ENCODE assay signal across 9 cellular contexts in genomic region chr9:134435527-134436355, GRCh38.
A peak's percentile ranks its signal among the peaks of the same experiment; 100 is the strongest.
DNase-seq lines count a peak whose midpoint lies in the region; ATAC-seq and TF ChIP-seq lines count a peak whose summit lies in the region.
"Had no signal": no experiment of that assay in that cellular context is flagged by ENCODE, and none has a peak within 500 bp of the region (broad histone marks: within the 10 kb centered on the region; RNA-seq: fewer than 3 reads in every experiment).

No MANE protein-coding gene starts in this region.

- no peaks in the 10 kb centered on the region for H3K27me3 ChIP-seq in CD4-positive, CD25-positive, alpha-beta regulatory T cell (ENCODE audit: control insufficient read depth, insufficient read depth, low read length)
- H3K27me3 ChIP-seq in adrenal gland, result no peaks in the 10 kb centered on the region
- H3K27me3 ChIP-seq in layer of hippocampus (ENCODE audit: control insufficient read depth, insufficient read depth, low read length), result no peaks in the 10 kb centered on the region
- no peaks in the 10 kb centered on the region for H3K27me3 ChIP-seq in sigmoid colon

- TF ChIP-seq POLR2A in adrenal gland (IDR thresholded peaks at IDR 0.05) (no peak), sigmoid colon (IDR thresholded peaks at IDR 0.05) (no peak)

- H3K27ac Mint-ChIP-seq in CD4-positive, CD25-positive, alpha-beta regulatory T cell, result peak overlapping the region in 2 of 3 donors; percentile 79 to 88
- H3K27ac Mint-ChIP-seq: CD8-positive, alpha-beta T cell had no signal

- H3K4me3 ChIP-seq in CD4-positive, CD25-positive, alpha-beta regulatory T cell (ENCODE audit: low read depth, low read length), result no peak overlapping the region
- H3K4me3 ChIP-seq in adrenal gland (no peak overlapping the region), sigmoid colon (peak overlapping the region in 2 of 4 donors; percentile 14 to 24)

- ATAC-seq in CD4-positive, CD25-positive, alpha-beta regulatory T cell (ENCODE audit: low read depth in 2 of 2), result no peak
- ATAC-seq in GM21381 (IDR thresholded peaks at IDR 0.05; ENCODE audit: unreplicated experiment), result no peak
- ATAC-seq in HG03469 (IDR thresholded peaks at IDR 0.05; ENCODE audit: unreplicated experiment), result no peak
- ATAC-seq: CD8-positive, alpha-beta T cell had no signal

- H3K9me3 ChIP-seq in CD4-positive, CD25-positive, alpha-beta regulatory T cell (ENCODE audit: control insufficient read depth in 2 of 2, low read length in 2 of 2), result no peaks in the 10 kb centered on the region
- no peaks in the 10 kb centered on the region for H3K9me3 ChIP-seq in adrenal gland (replicated peaks in 1 of 3)
- no peaks in the 10 kb centered on the region for H3K9me3 ChIP-seq in sigmoid colon

- TF ChIP-seq EP300 in sigmoid colon (IDR thresholded peaks at IDR 0.05), result no peak

- H3K9me3 Mint-ChIP-seq in CD4-positive, CD25-positive, alpha-beta regulatory T cell, result no peaks in the 10 kb centered on the region
- H3K9me3 Mint-ChIP-seq: CD8-positive, alpha-beta T cell had no signal

- peaks cover 0 to 5% (median 0%) of the 10 kb centered on the region in 4 donors for H3K4me1 Mint-ChIP-seq in CD4-positive, CD25-positive, alpha-beta regulatory T cell

- TF ChIP-seq CTCF in adrenal gland (IDR thresholded peaks at IDR 0.05) (no peak), sigmoid colon (IDR thresholded peaks at IDR 0.05) (no peak)

- no peak overlapping the region for H3K4me3 Mint-ChIP-seq in CD4-positive, CD25-positive, alpha-beta regulatory T cell
- H3K4me3 Mint-ChIP-seq: CD8-positive, alpha-beta T cell had no signal

- intact Hi-C loops in adrenal gland (cut with DNase I), result loop anchor here (5.0 to 10.0 kb wide), 3 partner anchors 51 to 381 kb away; partner anchors contain the start of gene RXRA (in 1 of the 2)
- intact Hi-C loops in sigmoid colon (cut with DNase I), result loop anchor here (2.0 kb wide), 2 partner anchors 69 to 109 kb away; partner anchors contain the start of gene RXRA

- no peak for DNase-seq in CD4-positive, CD25-positive, alpha-beta regulatory T cell
- no peak for DNase-seq in adrenal gland
- DNase-seq in sigmoid colon, result no peak
- DNase-seq in EL, result no peak
- no peak for DNase-seq in NCI-H128 (lab: John Stamatoyannopoulos, UW; ENCODE audit: unreplicated experiment)
- DNase-seq: CD8-positive, alpha-beta T cell had no signal

- H3K27me3 Mint-ChIP-seq in CD4-positive, CD25-positive, alpha-beta regulatory T cell, result no peaks in the 10 kb centered on the region

- no peak overlapping the region for H3K27ac ChIP-seq in CD4-positive, CD25-positive, alpha-beta regulatory T cell (ENCODE audit: insufficient read depth, low read length, poor library complexity, severe bottlenecking)
- H3K27ac ChIP-seq in adrenal gland (peak overlapping the region; percentile 26 to 91 (median 80)), layer of hippocampus (ENCODE audit: low read depth, low read length) (peak overlapping the region; percentile 93), sigmoid colon (peak overlapping the region; percentile 87 to 93 (median 90))

- H3K36me3 Mint-ChIP-seq in CD4-positive, CD25-positive, alpha-beta regulatory T cell, result peaks cover 8% of the 10 kb centered on the region

- H3K36me3 ChIP-seq in CD4-positive, CD25-positive, alpha-beta regulatory T cell (ENCODE audit: control insufficient read depth, insufficient read depth, low read length), result no peaks in the 10 kb centered on the region
- H3K36me3 ChIP-seq in adrenal gland (replicated peaks in 1 of 2), result peaks cover 0 to 45% of the 10 kb centered on the region in 2 donors
- peaks cover 0 to 26% (median 5%) of the 10 kb centered on the region in 4 donors for H3K36me3 ChIP-seq in sigmoid colon

- 57 to 69% (median 67%) methylated on average over 14 to 17 of the region's 17 CpGs for WGBS in adrenal gland, 4 donors
- WGBS in sigmoid colon, 2 donors, result 68 to 78% methylated on average over 17 of the region's 17 CpGs

- H3K4me1 ChIP-seq in CD4-positive, CD25-positive, alpha-beta regulatory T cell (ENCODE audit: control insufficient read depth, insufficient read depth, low read length, poor library complexity, severe bottlenecking), result no peaks in the 10 kb centered on the region
- H3K4me1 ChIP-seq in adrenal gland (replicated peaks in 1 of 2), result peaks cover 23 to 70% of the 10 kb centered on the region in 2 donors
- H3K4me1 ChIP-seq in sigmoid colon, result peaks cover 0 to 76% (median 72%) of the 10 kb centered on the region in 4 donors
